Comparison of ENCODE assay signal across 8 cellular contexts in the genomic region with DNA sequence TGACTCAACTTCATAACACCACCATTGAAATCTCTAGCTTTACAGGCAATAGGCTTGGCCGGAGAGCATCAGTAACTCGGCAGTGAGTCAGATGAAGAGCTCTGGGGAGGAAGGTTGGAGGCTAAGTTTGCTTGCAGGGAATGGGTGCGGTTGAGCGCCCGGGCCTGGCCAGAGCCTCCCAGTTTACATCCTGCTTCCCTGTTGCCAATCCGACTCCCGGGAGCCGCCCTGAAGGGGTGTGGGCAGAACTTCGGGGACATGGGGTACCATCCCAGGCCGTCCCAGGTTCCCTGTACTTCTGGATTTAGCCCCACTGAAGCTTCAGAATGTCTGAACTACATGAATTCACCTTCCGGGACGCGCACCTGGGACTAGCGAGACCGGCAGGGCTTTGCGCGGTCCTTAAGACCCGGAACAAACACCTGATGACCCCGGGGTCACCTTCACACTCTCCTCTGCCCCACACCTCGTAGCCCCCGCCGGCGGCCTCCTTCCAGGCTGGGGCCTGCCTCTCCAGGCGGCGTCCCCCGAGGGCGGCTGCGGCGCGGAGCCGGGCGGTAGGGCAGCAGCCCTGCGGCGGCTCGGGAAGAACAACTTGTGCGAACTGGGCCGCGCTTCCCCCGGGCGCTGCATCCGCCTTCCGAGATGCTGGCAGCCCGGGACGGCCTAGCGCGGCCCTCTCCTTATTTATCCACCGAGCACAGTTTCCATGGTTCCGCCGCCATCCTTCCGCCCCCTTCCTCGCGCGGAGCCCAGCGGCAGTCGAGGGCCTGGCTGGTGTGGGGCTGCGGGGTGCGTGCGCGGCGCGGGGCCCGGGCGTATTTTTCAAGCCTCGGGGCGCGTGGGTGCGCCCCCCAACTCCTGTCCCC. TPM values are rescaled to one million over a fixed set of nuclear protein-coding genes. Genes with fewer than 3 reads are reported as not detected.
DNase-seq lines count a peak whose midpoint lies in the region; ATAC-seq, FAIRE-seq and TF ChIP-seq lines count a peak whose summit lies in the region.

No MANE protein-coding gene starts in this region.

- TF ChIP-seq POLR2A in GM12891 (IDR thresholded peaks at IDR 0.05; ENCODE audit: low read depth, low read length) = no peak

- peak; percentile 45 for FAIRE-seq in GM12891 (lab: Jason Lieb, UNC)

- in situ Hi-C loops in brain microvascular endothelial cell (cut with HindIII; ENCODE audit: low pct_ligation_motif_present, low sequenced_read_pairs) = no loop called here

- H3K9me3 ChIP-seq in SJSA1 (replicated peaks) (no peaks in the 10 kb centered on the region), iPS-20b (ENCODE audit: insufficient read depth, low read depth, low read length) (no peaks in the 10 kb centered on the region)

- H3K27ac ChIP-seq in SJSA1 (no peak overlapping the region), brain microvascular endothelial cell (peak overlapping the region; percentile 75), iPS-20b (ENCODE audit: low read length) (no peak overlapping the region), skin epidermis (peak overlapping the region; percentile 77 to 97 (median 93))

- peak overlapping the region; percentile 43 for H3K4me3 ChIP-seq in SJSA1
- H3K4me3 ChIP-seq in brain microvascular endothelial cell (ENCODE audit: low read depth, low read length) = peak overlapping the region; percentile 60
- peak overlapping the region; percentile 79 for H3K4me3 ChIP-seq in iPS-20b (ENCODE audit: low read length)
- H3K4me3 ChIP-seq in skin epidermis = peak overlapping the region; percentile 36 to 66 (median 56)

- H3K27me3 ChIP-seq in SJSA1 (replicated peaks) (no peaks in the 10 kb centered on the region), brain microvascular endothelial cell (replicated peaks) (no peaks in the 10 kb centered on the region), iPS-20b (ENCODE audit: insufficient read depth, low read length) (peaks cover 30% of the 10 kb centered on the region)

- H3K9ac ChIP-seq in iPS-20b (ENCODE audit: low read depth, low read length) = peak overlapping the region; percentile 76

- H3K4me1 ChIP-seq in SJSA1 (replicated peaks) (peaks cover 11% of the 10 kb centered on the region), iPS-20b (ENCODE audit: insufficient read depth, low read length) (peaks cover 5% of the 10 kb centered on the region; the same call in 1 of the 2 replicates)

- TF ChIP-seq CTCF in brain microvascular endothelial cell (IDR thresholded peaks at IDR 0.05; ENCODE audit: low read depth, low read length, missing control alignments) = no peak

- DNase-seq in GM12891 (ENCODE audit: insufficient read length, low spot score) = peak; percentile 35
- no peak for DNase-seq in SJSA1 (ENCODE audit: low read depth in 1 of 2, low spot score in 2 of 2)
- peak; percentile 82 for DNase-seq in brain microvascular endothelial cell
- no peak for DNase-seq in GM19240 (ENCODE audit: insufficient read length, low spot score)
- no peak for DNase-seq in NCI-H1092 treated with DMSO at 0.1 percent for 48 hours (lab: John Stamatoyannopoulos, UW)

- ATAC-seq in HG03342 (IDR thresholded peaks at IDR 0.05; ENCODE audit: unreplicated experiment) = peak; percentile 38

- H3K36me3 ChIP-seq in SJSA1 (no peaks in the 10 kb centered on the region), brain microvascular endothelial cell (replicated peaks) (no peaks in the 10 kb centered on the region), iPS-20b (ENCODE audit: insufficient read depth, low read depth, low read length) (no peaks in the 10 kb centered on the region)

TF ChIP-seq in GM12891, 5 proteins besides CTCF, POLR2A, EP300 and RAD21:
- no peak for TF ChIP-seq SPI1 (IDR thresholded peaks at IDR 0.05; ENCODE audit: low read depth, low read length)
- TF ChIP-seq PAX5 (IDR thresholded peaks at IDR 0.05; ENCODE audit: insufficient read depth, low read length, severe bottlenecking) = no peak
- TF ChIP-seq POLR2AphosphoS5 (IDR thresholded peaks at IDR 0.05; ENCODE audit: low read depth, low read length) = no peak
- no peak for TF ChIP-seq POU2F2 (IDR thresholded peaks at IDR 0.05; ENCODE audit: low read depth, low read length)
- no peak for TF ChIP-seq TAF1 (IDR thresholded peaks at IDR 0.05; ENCODE audit: low read depth, low read length)

RNA-seq across cellular contexts. Expression of a gene that starts 56.6 kb away (rescaled TPM):
- 7.0 TPM for polyA plus RNA-seq in GM12891 (2012; ENCODE audit: low read depth, missing spikeins)
- 7.1 and 16.9 TPM in 2 replicates for total RNA-seq in SJSA1 (2014; rRNA removed; shearing (Covaris generic))

Comparison
In these comparisons a context has a peak if more than half of its experiments do, and no peak if none do; other contexts are left out.
1. DNase-seq: peak in GM12891 (single experiment) and brain microvascular endothelial cell (single experiment); none in SJSA1 (0 of 2), GM19240 (single experiment) and NCI-H1092 treated with DMSO at 0.1 percent for 48 hours (single experiment).
2. H3K27ac ChIP-seq: peak in brain microvascular endothelial cell (single experiment) and skin epidermis (21 of 21); none in SJSA1 (single experiment) and iPS-20b (single experiment).
3. Peak in every context shown above with its lines, with median percentiles within 50 percentile points of each other: H3K4me3 ChIP-seq.